In the genomic region with DNA sequence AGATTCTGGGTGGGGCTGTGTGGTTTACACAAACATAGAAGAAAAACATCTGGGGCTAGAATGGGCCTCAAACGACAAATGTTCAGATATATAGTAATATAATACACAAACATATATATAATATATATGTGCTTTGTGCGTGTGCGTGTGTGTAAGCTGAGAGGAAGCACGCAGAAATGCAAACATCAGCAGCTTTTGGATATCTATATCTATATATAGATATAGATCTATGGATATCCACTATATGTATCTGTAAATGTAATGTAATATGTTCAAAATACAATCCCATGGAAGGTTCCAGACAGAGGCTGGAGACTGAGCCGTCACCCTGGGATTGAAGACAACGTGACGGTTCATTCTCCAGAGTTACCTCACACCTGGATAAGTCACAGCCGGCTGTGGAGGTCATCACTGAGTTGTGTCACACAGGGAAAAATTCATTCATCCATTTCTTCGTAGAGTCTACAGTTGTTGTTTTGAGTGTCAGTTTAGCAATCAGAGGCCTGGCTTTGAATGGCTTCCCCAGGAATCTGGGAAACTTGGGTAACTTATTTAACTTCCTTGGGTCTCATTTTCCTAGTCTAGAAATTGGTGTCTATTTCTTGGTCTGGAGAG, we compare ENCODE assay signal across 14 cellular contexts.
DNase-seq lines count a peak whose midpoint lies in the region; ATAC-seq and TF ChIP-seq lines count a peak whose summit lies in the region.
"Had no signal": no experiment of that assay in that cellular context is flagged by ENCODE, and none has a peak within 500 bp of the region (broad histone marks: within the 10 kb centered on the region; RNA-seq: fewer than 3 reads in every experiment).

No MANE protein-coding gene starts in this region.

- peak overlapping the region; percentile 93 for H3K27ac Mint-ChIP-seq in neural progenitor cell
- H3K27ac Mint-ChIP-seq in stimulated activated memory B cell treated with anti-CD40 and anti-IgM and Interleukin-4, amounts not matched to agents 10 μg/mL and 1 μg/mL and 100 μg/mL, for 72 hours, result no peak overlapping the region
- H3K27ac Mint-ChIP-seq: activated T-cell treated with anti-CD3 and anti-CD28 coated beads, Interleukin-2, amount 50 U/mL, for 72 hours; immature natural killer cell; natural killer cell treated with Interleukin-12 subunit alpha and Interleukin-12 subunit beta and Interleukin-15 and Interleukin-18, amount 100 ng/mL, for 72 hours had no signal

- TF ChIP-seq CTCF in SK-N-SH (IDR thresholded peaks at IDR 0.05) (no peak), epithelial cell of esophagus (IDR thresholded peaks at IDR 0.05; ENCODE audit: insufficient read depth, low read depth, low read length, missing control alignments) (no peak), neural progenitor cell (IDR thresholded peaks at IDR 0.05) (no peak)

- H4K20me1 ChIP-seq in SK-N-SH (ENCODE audit: insufficient read depth) (no peaks in the 10 kb centered on the region), neural progenitor cell (ENCODE audit: low read depth) (no peaks in the 10 kb centered on the region)

- no peak for DNase-seq in SK-N-SH
- peak; percentile 53 for DNase-seq in epithelial cell of esophagus (ENCODE audit: low read depth)
- DNase-seq in neural progenitor cell (ENCODE audit: low spot score), result no peak
- DNase-seq in NCI-H226, result no peak
- no peak for DNase-seq in KBM-7
- DNase-seq: activated T-cell treated with anti-CD3 and anti-CD28 coated beads, Interleukin-2, amount 50 U/mL, for 72 hours; immature natural killer cell; NCI-H1048; stimulated activated CD4-positive, alpha-beta T cell treated with anti-CD3 and anti-CD28 coated beads, Interleukin-1b, Interleukin-23, amount 100 ng/mL, for 48 hours; stimulated activated naive CD4-positive, alpha-beta T cell had no signal

- H3K9me3 Mint-ChIP-seq in neural progenitor cell, result no peaks in the 10 kb centered on the region
- H3K9me3 Mint-ChIP-seq in stimulated activated memory B cell treated with anti-CD40 and anti-IgM and Interleukin-4, amounts not matched to agents 10 μg/mL and 1 μg/mL and 100 μg/mL, for 72 hours, result no peaks in the 10 kb centered on the region
- H3K9me3 Mint-ChIP-seq: activated T-cell treated with anti-CD3 and anti-CD28 coated beads, Interleukin-2, amount 50 U/mL, for 72 hours; immature natural killer cell; natural killer cell treated with Interleukin-12 subunit alpha and Interleukin-12 subunit beta and Interleukin-15 and Interleukin-18, amount 100 ng/mL, for 72 hours had no signal

- peaks cover 44% of the 10 kb centered on the region for H3K4me1 Mint-ChIP-seq in neural progenitor cell
- peaks cover 31% of the 10 kb centered on the region for H3K4me1 Mint-ChIP-seq in stimulated activated memory B cell treated with anti-CD40 and anti-IgM and Interleukin-4, amounts not matched to agents 10 μg/mL and 1 μg/mL and 100 μg/mL, for 72 hours
- H3K4me1 Mint-ChIP-seq: immature natural killer cell had no signal

- POLR2A ChIA-PET in SK-N-SH (lab: Yijun Ruan, JAX), result interaction anchor here (0.6 kb wide), 1 partner anchor 121 kb away, joined by 3 read pairs; no protein-coding TSS in a partner anchor

- no peaks in the 10 kb centered on the region for H3K9me3 ChIP-seq in SK-N-SH
- no peaks in the 10 kb centered on the region for H3K9me3 ChIP-seq in neural progenitor cell (ENCODE audit: low read depth)

- H3K4me3 ChIP-seq in SK-N-SH (ENCODE audit: low read depth in 2 of 2, low read length in 1 of 2) (no peak overlapping the region), epithelial cell of esophagus (ENCODE audit: low read length) (no peak overlapping the region), neural progenitor cell (no peak overlapping the region), urinary bladder (ENCODE audit: low read depth, low read length) (no peak overlapping the region)

- H3K4me2 ChIP-seq in SK-N-SH, result peak overlapping the region; percentile 46; the same call in 1 of the 2 replicates
- H3K4me2 ChIP-seq in neural progenitor cell, result no peak overlapping the region

- in situ Hi-C loops in KBM-7 (cut with MboI; ENCODE audit: low pct_unique_long_range_greater_than_20kb, low sequenced_read_pairs), result no loop called here

- H3K4me1 ChIP-seq in SK-N-SH (ENCODE audit: control insufficient read depth in 1 of 2, insufficient read depth in 2 of 2, low read depth in 1 of 2, low read length in 1 of 2) (peaks cover 9 to 19% of the 10 kb centered on the region in 2 experiments; a peak in 2 of 4 replicates), neural progenitor cell (peaks cover 4% of the 10 kb centered on the region), urinary bladder (ENCODE audit: insufficient read depth) (no peaks in the 10 kb centered on the region)

- CTCF ChIA-PET in SK-N-SH (lab: Yijun Ruan, JAX), result interaction anchor here (1.0 to 1.1 kb wide), 2 partner anchors 16 to 160 kb away, joined by 3 to 4 read pairs; no protein-coding TSS in a partner anchor

- no peaks in the 10 kb centered on the region for H3K79me2 ChIP-seq in SK-N-SH (ENCODE audit: insufficient read depth)
- H3K79me2 ChIP-seq in neural progenitor cell (ENCODE audit: low read depth), result no peaks in the 10 kb centered on the region

- 86% methylated on average over 9 of the region's 9 CpGs for WGBS in SK-N-SH (ENCODE audit: low lambda C conversion rate)
- WGBS in urinary bladder, result 88% methylated on average over 9 of the region's 9 CpGs

- no peak for TF ChIP-seq EP300 in SK-N-SH (IDR thresholded peaks at IDR 0.05; ENCODE audit: borderline replicate concordance in 1 of 2, low read depth in 1 of 2, low read length in 1 of 2)

- ATAC-seq in SK-N-SH treated with all-trans-retinoic acid at 6 μM for 48 hours, result no peak
- no peak for ATAC-seq in stimulated activated memory B cell treated with anti-CD40 and anti-IgM and Interleukin-4, amounts not matched to agents 10 μg/mL and 1 μg/mL and 100 μg/mL, for 72 hours
- ATAC-seq: natural killer cell treated with Interleukin-12 subunit alpha and Interleukin-12 subunit beta and Interleukin-15 and Interleukin-18, amount 100 ng/mL, for 72 hours had no signal

- no peaks in the 10 kb centered on the region for H3K36me3 Mint-ChIP-seq in neural progenitor cell
- no peaks in the 10 kb centered on the region for H3K36me3 Mint-ChIP-seq in stimulated activated memory B cell treated with anti-CD40 and anti-IgM and Interleukin-4, amounts not matched to agents 10 μg/mL and 1 μg/mL and 100 μg/mL, for 72 hours
- H3K36me3 Mint-ChIP-seq: immature natural killer cell; natural killer cell treated with Interleukin-12 subunit alpha and Interleukin-12 subunit beta and Interleukin-15 and Interleukin-18, amount 100 ng/mL, for 72 hours had no signal

- H3K27ac ChIP-seq in SK-N-SH (ENCODE audit: low read depth in 2 of 2, low read length in 1 of 2) (peak overlapping the region in 1 of 2 experiments; percentile 69; a peak in 2 of 4 replicates), neural progenitor cell (no peak overlapping the region), urinary bladder (ENCODE audit: low read depth) (peak overlapping the region; percentile 26)

- H3K27me3 ChIP-seq in SK-N-SH (ENCODE audit: insufficient read depth) (no peaks in the 10 kb centered on the region), neural progenitor cell (no peaks in the 10 kb centered on the region)

- H3K9me2 ChIP-seq in SK-N-SH, result no peaks in the 10 kb centered on the region

- no peak for TF ChIP-seq RAD21 in SK-N-SH (IDR thresholded peaks at IDR 0.05; ENCODE audit: low read length)

- no peak overlapping the region for H3K9ac ChIP-seq in SK-N-SH
- H3K9ac ChIP-seq in neural progenitor cell, result no peak overlapping the region

- H2AFZ ChIP-seq in SK-N-SH (ENCODE audit: low read depth) (peak overlapping the region; percentile 85), neural progenitor cell (replicated peaks) (no peak overlapping the region)

- no peak overlapping the region for H3K4me3 Mint-ChIP-seq in neural progenitor cell
- H3K4me3 Mint-ChIP-seq in stimulated activated memory B cell treated with anti-CD40 and anti-IgM and Interleukin-4, amounts not matched to agents 10 μg/mL and 1 μg/mL and 100 μg/mL, for 72 hours, result no peak overlapping the region
- H3K4me3 Mint-ChIP-seq: activated T-cell treated with anti-CD3 and anti-CD28 coated beads, Interleukin-2, amount 50 U/mL, for 72 hours; immature natural killer cell; natural killer cell treated with Interleukin-12 subunit alpha and Interleukin-12 subunit beta and Interleukin-15 and Interleukin-18, amount 100 ng/mL, for 72 hours had no signal

- H3F3A ChIP-seq in SK-N-SH (replicated peaks; ENCODE audit: insufficient read depth) (no peaks in the 10 kb centered on the region), neural progenitor cell (ENCODE audit: low read depth) (no peaks in the 10 kb centered on the region)

- no peaks in the 10 kb centered on the region for H3K36me3 ChIP-seq in SK-N-SH (replicated peaks in 1 of 2; ENCODE audit: control insufficient read depth in 1 of 2, insufficient read depth in 2 of 2, low read length in 1 of 2)
- H3K36me3 ChIP-seq in neural progenitor cell, result no peaks in the 10 kb centered on the region
- no peaks in the 10 kb centered on the region for H3K36me3 ChIP-seq in urinary bladder (ENCODE audit: insufficient read depth)

- H3K27me3 Mint-ChIP-seq in neural progenitor cell (ENCODE audit: insufficient read depth, low read depth), result no peaks in the 10 kb centered on the region
- H3K27me3 Mint-ChIP-seq in stimulated activated memory B cell treated with anti-CD40 and anti-IgM and Interleukin-4, amounts not matched to agents 10 μg/mL and 1 μg/mL and 100 μg/mL, for 72 hours, result peaks cover 23% of the 10 kb centered on the region

TF ChIP-seq in SK-N-SH, 30 proteins besides CTCF, POLR2A, EP300 and RAD21 (continues in another document):
- TF ChIP-seq NFIC (IDR thresholded peaks at IDR 0.05; ENCODE audit: borderline replicate concordance) (no peak), SIN3A (IDR thresholded peaks at IDR 0.05; ENCODE audit: borderline replicate concordance, low read depth, low read length) (no peak), RFX5 (IDR thresholded peaks at IDR 0.05; ENCODE audit: low read length) (no peak), YY1 (IDR thresholded peaks at IDR 0.05; ENCODE audit: low read depth) (no peak), FOSL2 (IDR thresholded peaks at IDR 0.05; ENCODE audit: borderline replicate concordance, low read depth) (no peak), TEAD4 (IDR thresholded peaks at IDR 0.05; ENCODE audit: borderline replicate concordance, insufficient read depth) (no peak), FOXJ3 (CRISPR knock-in tag; IDR thresholded peaks at IDR 0.05) (no peak)

TF ChIP-seq in SK-N-SH treated with all-trans-retinoic acid at 6 μM for 48 hours, 23 proteins besides CTCF, POLR2A, EP300 and RAD21 (continues in another document):
- TF ChIP-seq ZFP3 (CRISPR knock-in tag; IDR thresholded peaks at IDR 0.05) (no peak), ESRRG (CRISPR knock-in tag; IDR thresholded peaks at IDR 0.05) (no peak)
